In genomic region chr3:128686465-128686864, GRCh38 we compare ENCODE assay signal across 1 cellular context.
TF ChIP-seq lines count a peak whose summit lies in the region.

No MANE protein-coding gene starts in this region.

TF ChIP-seq in HepG2, 621 proteins besides CTCF, POLR2A, EP300 and RAD21:
- TF ChIP-seq ETS1 (CRISPR knock-in tag; IDR thresholded peaks at IDR 0.05) (no peak), CEBPB (IDR thresholded peaks at IDR 0.05; ENCODE audit: borderline replicate concordance, low read depth, low read length) (peak; percentile 69; the same call in 1 of the 2 replicates), KAT7 (CRISPR knock-in tag; IDR thresholded peaks at IDR 0.05; ENCODE audit: borderline replicate concordance) (no peak), ZSCAN21 (CRISPR knock-in tag; IDR thresholded peaks at IDR 0.05; ENCODE audit: borderline replicate concordance) (no peak), CEBPG (CRISPR knock-in tag; IDR thresholded peaks at IDR 0.05) (peak; percentile 56), ZNF121 (CRISPR knock-in tag; IDR thresholded peaks at IDR 0.05) (peak; percentile 80)
